Comparison of ENCODE assay signal across 8 cellular contexts in genomic region chr2:101001713-101002561, GRCh38. TPM values are rescaled to one million over a fixed set of nuclear protein-coding genes. Genes with fewer than 3 reads are reported as not detected.
DNase-seq lines count a peak whose midpoint lies in the region; ATAC-seq and TF ChIP-seq lines count a peak whose summit lies in the region.

Gene RPL31 (plus strand): TSS chr2:101002289. CDS start chr2:101002702, 413 bp downstream.

- no peaks in the 10 kb centered on the region for H3K9me3 ChIP-seq in left lung

- peaks cover 9 to 37% of the 10 kb centered on the region in 2 donors for H3K4me1 ChIP-seq in left lung

- peak; percentile 98 for ATAC-seq in GM19395 (IDR thresholded peaks at IDR 0.05; ENCODE audit: unreplicated experiment)
- ATAC-seq in HG03565 (IDR thresholded peaks at IDR 0.05; ENCODE audit: unreplicated experiment) = peak; percentile 93
- peak; percentile 98 for ATAC-seq in left lung

- H3K4me3 ChIP-seq in left lung = peak within 1 kb of the TSS; percentile 72 to 84

- H3K36me3 ChIP-seq in left lung = peaks cover 0 to 35% of the 10 kb centered on the region in 2 donors

- DNase-seq in NCI-H774 (lab: John Stamatoyannopoulos, UW) (peak; percentile 92), dermis blood vessel endothelial cell (peak; percentile 98), left lung (peak; percentile 98 to 99)
- peak; percentile 96 for DNase-seq in activated CD4-positive, alpha-beta T cell treated with anti-CD3 and anti-CD28 coated beads, Interleukin-2, amount 50 U/mL, for 4 hours
- DNase-seq in stimulated activated CD4-positive, alpha-beta T cell treated with anti-CD3 and anti-CD28 coated beads, Interleukin-2, amount 100 ng/mL, for 48 hours = peak; percentile 90 to 91

- H3K27me3 ChIP-seq in left lung = no peaks in the 10 kb centered on the region

- TF ChIP-seq CTCF in C4-2B (conservative IDR thresholded peaks at IDR 0.05) = no peak
- no peak for TF ChIP-seq CTCF in left lung (IDR thresholded peaks at IDR 0.05)

- intact Hi-C loops in left lung (cut with DNase I) = no loop called here

- H3K27ac ChIP-seq in C4-2B (peak within 1 kb of the TSS; percentile 98), left lung (peak within 1 kb of the TSS; percentile 82 to 86)

RNA-seq across cellular contexts. Expression of gene RPL31, which starts in this region (rescaled TPM):
- total RNA-seq in dermis blood vessel endothelial cell = 894 and 1,408 TPM in 2 replicates
- total RNA-seq in left lung = 1,000 to 10,000 TPM in 1 of 2 donors, 100 to 1,000 TPM in 1; 865 to 1,175 TPM

Comparison
In these comparisons a context has a peak if more than half of its experiments do, and no peak if none do; other contexts are left out.
1. Peak in every context shown above with its lines: DNase-seq, ATAC-seq, H3K4me3 ChIP-seq and H3K27ac ChIP-seq.